10 cellular contexts compared by ENCODE assay signal in the genomic region with DNA sequence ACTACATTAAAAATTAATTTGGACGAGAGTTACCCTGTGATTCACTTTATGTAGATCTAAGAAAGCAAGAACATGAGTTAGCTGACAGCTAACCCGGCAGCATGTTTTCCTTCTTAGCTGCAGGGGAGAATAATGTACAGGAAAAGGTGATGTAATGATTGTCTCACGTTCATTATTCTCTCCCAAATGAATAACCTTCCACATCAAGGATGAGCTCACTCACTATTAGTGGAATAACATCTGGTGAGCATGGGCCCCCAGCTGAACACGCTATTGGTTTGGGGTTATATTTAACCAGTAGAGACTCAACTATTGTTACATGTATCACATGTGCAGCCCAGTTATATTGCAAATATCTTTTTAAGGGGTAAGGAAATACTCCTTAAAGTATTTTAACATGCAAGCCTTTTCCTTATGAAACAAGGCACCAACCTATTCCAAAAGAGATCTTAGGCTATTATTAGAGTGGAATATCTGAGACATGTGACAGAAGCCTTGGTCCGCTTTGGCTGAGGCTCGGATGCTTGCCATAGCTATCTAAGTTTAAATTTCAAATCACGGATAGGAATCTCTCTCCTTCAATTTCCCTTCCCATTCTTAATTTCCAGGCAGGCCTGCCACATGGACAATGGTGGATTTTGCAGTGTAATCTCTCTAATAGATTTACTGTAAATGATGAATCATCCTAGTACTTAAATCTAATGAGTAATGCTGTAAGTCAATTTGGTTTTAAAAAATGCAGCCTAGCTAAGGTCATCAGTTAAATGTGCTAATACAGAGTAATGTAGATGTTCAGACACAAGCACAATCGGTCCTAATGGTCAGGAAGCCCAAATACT.
DNase-seq lines count a peak whose midpoint lies in the region; ATAC-seq and TF ChIP-seq lines count a peak whose summit lies in the region.
"Had no signal": no experiment of that assay in that cellular context is flagged by ENCODE, and none has a peak within 500 bp of the region (broad histone marks: within the 10 kb centered on the region; RNA-seq: fewer than 3 reads in every experiment).

No MANE protein-coding gene starts in this region.

- TF ChIP-seq POLR2A in ovary (IDR thresholded peaks at IDR 0.05): no peak

- ATAC-seq in natural killer cell (no peak), HG03442 (IDR thresholded peaks at IDR 0.05; ENCODE audit: unreplicated experiment) (no peak)

- 33 to 37% (median 34%) methylated on average over 8 of the region's 8 CpGs for WGBS in ovary, 3 donors

- H3K4me3 ChIP-seq in fibroblast of lung (replicated peaks in 1 of 4; ENCODE audit: control extremely low read depth in 1 of 4, insufficient read depth in 1 of 4, low read depth in 3 of 4, low read length in 4 of 4) (no peak overlapping the region), ovary (no peak overlapping the region)

- H3K27me3 ChIP-seq in fibroblast of lung (ENCODE audit: control insufficient read depth, insufficient read depth, low read length) (no peaks in the 10 kb centered on the region), ovary (no peaks in the 10 kb centered on the region)

- H3K36me3 ChIP-seq in fibroblast of lung (ENCODE audit: control insufficient read depth, insufficient read depth, low read length) (no peaks in the 10 kb centered on the region), ovary (no peaks in the 10 kb centered on the region)

- H3K4me3 Mint-ChIP-seq in natural killer cell: no peak overlapping the region

- H3K4me2 ChIP-seq in fibroblast of lung (ENCODE audit: extremely low read depth, insufficient read depth, low read length): peak overlapping the region; percentile 56

- H3K4me1 ChIP-seq in fibroblast of lung (ENCODE audit: control insufficient read depth, extremely low read depth, insufficient read depth, low read length) (peaks cover 2% of the 10 kb centered on the region), ovary (ENCODE audit: insufficient read depth) (no peaks in the 10 kb centered on the region)

- no peaks in the 10 kb centered on the region for H3K4me1 Mint-ChIP-seq in natural killer cell

- H4K20me1 ChIP-seq in fibroblast of lung (ENCODE audit: control insufficient read depth, extremely low read depth, insufficient read depth, low read length): no peaks in the 10 kb centered on the region

- H2AFZ ChIP-seq in fibroblast of lung (ENCODE audit: low read length): no peak overlapping the region

- H3K36me3 Mint-ChIP-seq in natural killer cell: no peaks in the 10 kb centered on the region

- no peak overlapping the region for H3K9ac ChIP-seq in fibroblast of lung (ENCODE audit: insufficient read depth, low read length)

- intact Hi-C loops in ovary (cut with DNase I): no loop called here
- intact Hi-C loops in natural killer cell (cut with micrococcal nuclease): no loop called here

- no peak for TF ChIP-seq EP300 in ovary (IDR thresholded peaks at IDR 0.05)

- no peaks in the 10 kb centered on the region for H3K9me3 Mint-ChIP-seq in natural killer cell

- H3K27ac ChIP-seq in fibroblast of lung (ENCODE audit: insufficient read depth, low read length): peak overlapping the region; percentile 84
- H3K27ac ChIP-seq in ovary: no peak overlapping the region

- H3K79me2 ChIP-seq in fibroblast of lung (ENCODE audit: control insufficient read depth, insufficient read depth, low read length): no peaks in the 10 kb centered on the region

- H3K27me3 Mint-ChIP-seq in natural killer cell (ENCODE audit: low read depth in 2 of 2): peaks cover 7 to 16% of the 10 kb centered on the region in 2 donors

- H3K9me3 ChIP-seq in fibroblast of lung (ENCODE audit: control insufficient read depth, insufficient read depth, low read depth, low read length) (no peaks in the 10 kb centered on the region), ovary (no peaks in the 10 kb centered on the region)

- H3K27ac Mint-ChIP-seq in natural killer cell: no peak overlapping the region

- TF ChIP-seq CTCF in fibroblast of lung (conservative IDR thresholded peaks at IDR 0.05 in 1 of 2, IDR thresholded peaks at IDR 0.05 in 1 of 2; ENCODE audit: low read depth in 1 of 2, low read length in 2 of 2): no peak
- no peak for TF ChIP-seq CTCF in ovary (IDR thresholded peaks at IDR 0.05)
- TF ChIP-seq CTCF in natural killer cell (IDR thresholded peaks at IDR 0.05): no peak

- peak; percentile 62 for DNase-seq in Daoy (ENCODE audit: low read depth)
- DNase-seq in OCI-M1 (lab: John Stamatoyannopoulos, UW): peak; percentile 74
- DNase-seq in fibroblast of lung (ENCODE audit: low read depth in 2 of 2): peak; percentile 63 to 96
- DNase-seq in pulmonary artery endothelial cell (ENCODE audit: low read depth, low spot score): peak; percentile 64
- no peak for DNase-seq in ovary
- no peak for DNase-seq in natural killer cell
- no peak for DNase-seq in hepatic stellate cell (ENCODE audit: low spot score)
- DNase-seq: activated CD4-positive, alpha-beta T cell treated with anti-CD3 and anti-CD28 coated beads, Interleukin-2, amount 50 U/mL, for 48 hours; posterior cingulate gyrus had no signal

Comparison
In these comparisons a context has a peak if more than half of its experiments do, and no peak if none do; other contexts are left out.
1. DNase-seq: peak in Daoy (single experiment), OCI-M1 (single experiment), fibroblast of lung (2 of 2) and pulmonary artery endothelial cell (single experiment); none in ovary (0 of 5), natural killer cell (single experiment) and hepatic stellate cell (single experiment).